In the genomic region with DNA sequence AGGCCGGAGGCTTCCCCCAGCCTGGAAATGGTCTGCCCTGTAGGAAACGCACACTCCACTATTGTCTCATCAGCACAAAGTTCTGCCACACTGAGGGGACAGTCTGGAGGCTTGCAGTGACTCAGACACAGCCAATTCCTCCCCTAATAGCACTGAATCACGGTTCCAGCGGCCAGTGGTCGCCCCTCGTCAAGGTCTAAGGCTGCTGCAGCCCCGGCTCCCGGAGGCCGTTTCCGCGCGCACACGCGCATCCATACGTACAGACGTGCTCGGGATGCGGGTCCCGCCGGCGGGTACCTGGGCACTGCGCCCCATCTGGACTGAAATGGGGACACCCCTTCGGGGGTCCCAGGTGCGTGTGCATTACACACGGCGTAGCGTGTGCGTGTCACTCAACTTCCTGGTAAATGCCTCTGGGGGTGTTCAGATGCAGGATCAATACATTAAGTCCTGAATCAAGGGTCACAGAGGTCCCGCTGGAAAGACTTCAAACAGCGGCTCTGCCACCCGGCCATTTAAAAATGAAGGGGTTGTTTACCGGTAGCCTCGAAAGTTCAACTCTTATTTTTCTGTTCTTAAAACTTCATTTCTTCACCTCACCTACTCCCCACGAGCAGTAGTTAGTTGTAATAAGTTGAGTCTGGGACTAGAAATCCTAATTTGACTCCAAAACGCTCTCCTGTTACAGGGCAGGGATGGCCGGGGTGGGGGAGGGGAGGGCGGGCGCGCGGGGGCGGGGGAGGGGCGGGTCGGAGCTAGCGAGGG, we compare ENCODE assay signal across 1 cellular context.
TF ChIP-seq lines count a peak whose summit lies in the region.

No MANE protein-coding gene starts in this region.

TF ChIP-seq in A549, 52 proteins besides CTCF, POLR2A, EP300 and RAD21 (continued from another document):
- TF ChIP-seq GATA3 (IDR thresholded peaks at IDR 0.05; ENCODE audit: borderline replicate concordance) (no peak), NPAS2 (CRISPR knock-in tag; IDR thresholded peaks at IDR 0.05; ENCODE audit: borderline replicate concordance) (no peak), ZSCAN20 (CRISPR knock-in tag; IDR thresholded peaks at IDR 0.05) (no peak)
- TF ChIP-seq, protein P1, sequence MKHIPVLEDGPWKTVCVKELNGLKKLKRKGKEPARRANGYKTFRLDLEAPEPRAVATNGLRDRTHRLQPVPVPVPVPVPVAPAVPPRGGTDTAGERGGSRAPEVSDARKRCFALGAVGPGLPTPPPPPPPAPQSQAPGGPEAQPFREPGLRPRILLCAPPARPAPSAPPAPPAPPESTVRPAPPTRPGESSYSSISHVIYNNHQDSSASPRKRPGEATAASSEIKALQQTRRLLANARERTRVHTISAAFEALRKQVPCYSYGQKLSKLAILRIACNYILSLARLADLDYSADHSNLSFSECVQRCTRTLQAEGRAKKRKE (CRISPR knock-in tag; IDR thresholded peaks at IDR 0.05; ENCODE audit: low read depth): no peak
